In genomic region chr2:161424179-161424763, GRCh38 we compare ENCODE assay signal across 10 cellular contexts. TPM values are rescaled to one million over a fixed set of nuclear protein-coding genes. Genes with fewer than 3 reads are reported as not detected.
DNase-seq lines count a peak whose midpoint lies in the region; ATAC-seq, FAIRE-seq and TF ChIP-seq lines count a peak whose summit lies in the region.
"Had no signal": no experiment of that assay in that cellular context is flagged by ENCODE, and none has a peak within 500 bp of the region (broad histone marks: within the 10 kb centered on the region; RNA-seq: fewer than 3 reads in every experiment).

No MANE protein-coding gene starts in this region.

- H3K4me3 Mint-ChIP-seq in MCF 10A (ENCODE audit: unreplicated experiment) (no peak overlapping the region), mesothelial cell of epicardium (peak overlapping the region; percentile 58)

- peaks cover 6% of the 10 kb centered on the region for H3K36me3 Mint-ChIP-seq in MCF 10A (ENCODE audit: insufficient read depth, unreplicated experiment)
- peaks cover 2% of the 10 kb centered on the region for H3K36me3 Mint-ChIP-seq in mesothelial cell of epicardium

- H3K27ac Mint-ChIP-seq in MCF 10A (ENCODE audit: low read depth, unreplicated experiment), result no peak overlapping the region
- H3K27ac Mint-ChIP-seq in mesothelial cell of epicardium, result no peak overlapping the region

- H3K27me3 Mint-ChIP-seq in MCF 10A (ENCODE audit: insufficient read depth, unreplicated experiment), result no peaks in the 10 kb centered on the region
- H3K27me3 Mint-ChIP-seq in mesothelial cell of epicardium (ENCODE audit: low read depth), result peaks cover 94% of the 10 kb centered on the region

- ATAC-seq in GM18858 (IDR thresholded peaks at IDR 0.05; ENCODE audit: unreplicated experiment), result no peak
- no peak for ATAC-seq in HG02938 (IDR thresholded peaks at IDR 0.05; ENCODE audit: unreplicated experiment)

- H3K27me3 ChIP-seq in breast epithelium (peaks cover 11 to 85% of the 10 kb centered on the region in 2 donors), bronchial epithelial cell (ENCODE audit: control insufficient read depth, insufficient read depth, low read length) (peaks cover 52% of the 10 kb centered on the region), tibial artery (peaks cover 21 to 100% of the 10 kb centered on the region in 2 donors)

- POLR2A ChIA-PET in MCF 10A (lab: Yijun Ruan, JAX), result no interaction called here

- H3K36me3 ChIP-seq in breast epithelium, result no peaks in the 10 kb centered on the region
- no peaks in the 10 kb centered on the region for H3K36me3 ChIP-seq in bronchial epithelial cell (ENCODE audit: control insufficient read depth, insufficient read depth, low read length)
- H3K36me3 ChIP-seq in tibial artery, result no peaks in the 10 kb centered on the region
- H3K36me3 ChIP-seq: BLaER1 had no signal

- peaks cover 0 to 7% of the 10 kb centered on the region in 2 donors for H3K9me3 ChIP-seq in breast epithelium
- peaks cover 0 to 4% (median 0%) of the 10 kb centered on the region in 3 donors for H3K9me3 ChIP-seq in tibial artery

- TF ChIP-seq POLR2A in breast epithelium (IDR thresholded peaks at IDR 0.05), result no peak

- CTCF ChIA-PET in MCF 10A (lab: Yijun Ruan, JAX), result no interaction called here

- DNase-seq in breast epithelium (ENCODE audit: low spot score in 2 of 2), result no peak
- no peak for DNase-seq in MCF 10A (ENCODE audit: unreplicated experiment)
- no peak for DNase-seq in bronchial epithelial cell (ENCODE audit: low read depth)
- no peak for DNase-seq in mesothelial cell of epicardium (ENCODE audit: low spot score in 2 of 2, unreplicated experiment in 2 of 2)
- no peak for DNase-seq in tibial artery
- no peak for DNase-seq in stimulated activated CD4-positive, alpha-beta T cell treated with anti-CD3 and anti-CD28 coated beads, Interleukin-4, amount 100 ng/mL, for 24 hours
- DNase-seq: Karpas-422 had no signal

- H3K4me1 ChIP-seq in breast epithelium, result peaks cover 0 to 2% of the 10 kb centered on the region in 2 donors
- H3K4me1 ChIP-seq in tibial artery, result peaks cover 0 to 26% (median 16%) of the 10 kb centered on the region in 4 donors
- H3K4me1 ChIP-seq: BLaER1 had no signal

- TF ChIP-seq CTCF in breast epithelium (IDR thresholded peaks at IDR 0.05), result no peak
- TF ChIP-seq CTCF in MCF 10A (IDR thresholded peaks at IDR 0.05; ENCODE audit: unreplicated experiment), result no peak
- TF ChIP-seq CTCF in bronchial epithelial cell (IDR thresholded peaks at IDR 0.05; ENCODE audit: insufficient read depth, low read length, severe bottlenecking), result no peak
- no peak for TF ChIP-seq CTCF in mesothelial cell of epicardium (IDR thresholded peaks at IDR 0.05; ENCODE audit: unreplicated experiment)
- no peak for TF ChIP-seq CTCF in tibial artery (IDR thresholded peaks at IDR 0.05)

- H3K4me3 ChIP-seq in breast epithelium (peak overlapping the region in 2 of 3 donors; percentile 26 to 62), bronchial epithelial cell (ENCODE audit: low read depth, low read length) (peak overlapping the region; percentile 16), tibial artery (peak overlapping the region; percentile 9 to 27)

- H3K27ac ChIP-seq in breast epithelium (no peak overlapping the region), tibial artery (no peak overlapping the region)
- H3K27ac ChIP-seq: BLaER1 had no signal

- intact Hi-C loops in breast epithelium (cut with DNase I; ENCODE audit: low total_unique reads), result no loop called here
- intact Hi-C loops in MCF 10A (cut with micrococcal nuclease), result no loop called here
- intact Hi-C loops in tibial artery (cut with DNase I; ENCODE audit: low total_unique reads), result no loop called here

- BruUV-seq in MCF 10A (replicated peaks; lab: Mats Ljungman, UMichigan), result no TSS peak

- no peak for FAIRE-seq in bronchial epithelial cell (lab: Jason Lieb, UNC)

- peaks cover 8% of the 10 kb centered on the region for H3K9me3 Mint-ChIP-seq in MCF 10A (ENCODE audit: unreplicated experiment)
- H3K9me3 Mint-ChIP-seq in mesothelial cell of epicardium, result no peaks in the 10 kb centered on the region

- no peaks in the 10 kb centered on the region for H3K4me1 Mint-ChIP-seq in MCF 10A (ENCODE audit: insufficient read depth, unreplicated experiment)
- H3K4me1 Mint-ChIP-seq in mesothelial cell of epicardium, result peaks cover 18% of the 10 kb centered on the region

RNA-seq across cellular contexts. Expression of gene TBR1, which starts 8.2 kb away (rescaled TPM):
- total RNA-seq in breast epithelium (under 1 TPM in 2 of 3 donors, not detected in 1; 0.33 to 0.64 TPM), MCF 10A (2022) (0.12 and 0.26 TPM in 2 replicates), bronchial epithelial cell (under 0.01 TPM in 2 replicates), mesothelial cell of epicardium (0.09 to 0.13 TPM in 2 of 3 replicates, not detected in the other)
